ENCODE assay signal across 33 cellular contexts in genomic region chr20:39943336-39943735, GRCh38.
"Had no signal": no experiment of that assay in that cellular context is flagged by ENCODE, and none has a peak within 500 bp of the region (broad histone marks: within the 10 kb centered on the region; RNA-seq: fewer than 3 reads in every experiment).

No MANE protein-coding gene starts in this region.

- H3K4me3 ChIP-seq: MG63, Peyer's patch had no signal

- H3K4me1 ChIP-seq: Peyer's patch had no signal

- H3K36me3 ChIP-seq: brain microvascular endothelial cell, MG63, Peyer's patch had no signal

- H3K27ac ChIP-seq: brain microvascular endothelial cell, KMS-11, Peyer's patch, RWPE1, VCaP had no signal

- H3K9me3 ChIP-seq: MG63, Peyer's patch had no signal

- ATAC-seq: activated naive CD8-positive, alpha-beta T cell treated with anti-CD3 and anti-CD28 coated beads, Interleukin-2, amount 50 U/mL, for 24 hours; PC-3 had no signal

- DNase-seq: activated B cell treated with CpG ODN at 0.5 μM for 24 hours; activated CD4-positive, alpha-beta memory T cell treated with anti-CD3 and anti-CD28 coated beads for 36 hours; activated CD4-positive, alpha-beta T cell treated with anti-CD3 and anti-CD28 coated beads for 4 hours; activated CD4-positive, alpha-beta T cell treated with anti-CD3 and anti-CD28 coated beads, Interleukin-2, amount 50 U/mL, for 1 hour; activated CD4-positive, CD25-positive, alpha-beta regulatory T cell treated with anti-CD3 and anti-CD28 coated beads, Interleukin-2, amount 50 U/mL, for 72 hours; activated CD8-positive, alpha-beta memory T cell treated with anti-CD3 and anti-CD28 coated beads, Interleukin-2, amount 50 U/mL, for 48 hours; activated effector memory CD4-positive, alpha-beta T cell treated with Interleukin-2 at 50 U/mL for 16 hours; activated naive CD4-positive, alpha-beta T cell treated with anti-CD3 and anti-CD28 coated beads, Interleukin-2, amount 10 ng/mL, durations not matched to agents 7 days and 5 days; activated naive CD8-positive, alpha-beta T cell treated with anti-CD3 and anti-CD28 coated beads, Interleukin-2, amount 50 U/mL, for 24 hours; activated T-cell treated with anti-CD3 and anti-CD28 coated beads, Interleukin-2, amount 50 U/mL, for 48 hours; anterior cingulate cortex; brain microvascular endothelial cell; MG63; NCI-H1092; NCI-H1436 treated with DMSO at 0.1 percent for 48 hours; NCI-H1694 treated with DMSO at 0.1 percent for 48 hours; NCI-H2029; NCI-H2107; NCI-H2171; NCI-H510A; NCI-H526; NCI-H748 treated with DMSO at 0.1 percent for 48 hours; NK-92 treated with Interleukin-12 subunit alpha and Interleukin-12 subunit beta, amount 100 ng/mL, for 24 hours; PC-3; Peyer's patch; Right ventricle myocardium superior; SW 1271; T-helper 1 cell; T-helper 2 cell; T-helper 9 cell had no signal

- H3K27me3 ChIP-seq: brain microvascular endothelial cell, MG63, Peyer's patch had no signal
